In genomic region chr3:181103605-181104004, GRCh38 we compare ENCODE assay signal across 8 cellular contexts.
DNase-seq lines count a peak whose midpoint lies in the region; ATAC-seq and TF ChIP-seq lines count a peak whose summit lies in the region.

No MANE protein-coding gene starts in this region.

- intact Hi-C loops in left cardiac atrium (cut with DNase I), result no loop called here

- no peak overlapping the region for H3K27ac ChIP-seq in right atrium auricular region

- TF ChIP-seq CTCF in BE2C (IDR thresholded peaks at IDR 0.05; ENCODE audit: low read depth, low read length) (peak; percentile 74), choroid plexus epithelial cell (conservative IDR thresholded peaks at IDR 0.05; ENCODE audit: low read depth, low read length) (peak; percentile 25), right atrium auricular region (IDR thresholded peaks at IDR 0.05) (no peak)

- H3K27me3 ChIP-seq in BE2C (peaks cover 8% of the 10 kb centered on the region; the same call in 1 of the 2 replicates), right atrium auricular region (no peaks in the 10 kb centered on the region)

- DNase-seq in BE2C (peak; percentile 47), NCI-H2196 (lab: John Stamatoyannopoulos, UW; ENCODE audit: unreplicated experiment) (peak; percentile 13), choroid plexus epithelial cell (ENCODE audit: low read depth) (peak; percentile 4), right atrium auricular region (ENCODE audit: low spot score) (no peak), left cardiac atrium (no peak)
- no peak for DNase-seq in stimulated activated naive CD4-positive, alpha-beta T cell treated with Interleukin-2 at 50 U/mL for 16 hours (lab: John Stamatoyannopoulos, UW)

- H3K4me1 ChIP-seq in BE2C (no peaks in the 10 kb centered on the region), right atrium auricular region (no peaks in the 10 kb centered on the region)

- H3K36me3 ChIP-seq in BE2C, result no peaks in the 10 kb centered on the region
- no peaks in the 10 kb centered on the region for H3K36me3 ChIP-seq in right atrium auricular region

- ATAC-seq in GM19351 (IDR thresholded peaks at IDR 0.05; ENCODE audit: unreplicated experiment) (peak; percentile 84), left cardiac atrium (no peak), HG02938 (IDR thresholded peaks at IDR 0.05; ENCODE audit: unreplicated experiment) (no peak)

- H3K9me3 ChIP-seq in BE2C (no peaks in the 10 kb centered on the region), right atrium auricular region (no peaks in the 10 kb centered on the region)

- H3K4me3 ChIP-seq in BE2C (ENCODE audit: low read depth, low read length), result no peak overlapping the region
- no peak overlapping the region for H3K4me3 ChIP-seq in choroid plexus epithelial cell (ENCODE audit: low read depth, low read length)
- H3K4me3 ChIP-seq in right atrium auricular region, result no peak overlapping the region

Comparison
In these comparisons a context has a peak if more than half of its experiments do, and no peak if none do; other contexts are left out.
1. DNase-seq: peak in BE2C (single experiment), NCI-H2196 (single experiment) and choroid plexus epithelial cell (single experiment); none in stimulated activated naive CD4-positive, alpha-beta T cell treated with Interleukin-2 at 50 U/mL for 16 hours (single experiment), right atrium auricular region (single experiment) and left cardiac atrium (single experiment).
2. CTCF ChIP-seq: peak in BE2C (single experiment) and choroid plexus epithelial cell (single experiment); none in right atrium auricular region (0 of 2).